In the genomic region with DNA sequence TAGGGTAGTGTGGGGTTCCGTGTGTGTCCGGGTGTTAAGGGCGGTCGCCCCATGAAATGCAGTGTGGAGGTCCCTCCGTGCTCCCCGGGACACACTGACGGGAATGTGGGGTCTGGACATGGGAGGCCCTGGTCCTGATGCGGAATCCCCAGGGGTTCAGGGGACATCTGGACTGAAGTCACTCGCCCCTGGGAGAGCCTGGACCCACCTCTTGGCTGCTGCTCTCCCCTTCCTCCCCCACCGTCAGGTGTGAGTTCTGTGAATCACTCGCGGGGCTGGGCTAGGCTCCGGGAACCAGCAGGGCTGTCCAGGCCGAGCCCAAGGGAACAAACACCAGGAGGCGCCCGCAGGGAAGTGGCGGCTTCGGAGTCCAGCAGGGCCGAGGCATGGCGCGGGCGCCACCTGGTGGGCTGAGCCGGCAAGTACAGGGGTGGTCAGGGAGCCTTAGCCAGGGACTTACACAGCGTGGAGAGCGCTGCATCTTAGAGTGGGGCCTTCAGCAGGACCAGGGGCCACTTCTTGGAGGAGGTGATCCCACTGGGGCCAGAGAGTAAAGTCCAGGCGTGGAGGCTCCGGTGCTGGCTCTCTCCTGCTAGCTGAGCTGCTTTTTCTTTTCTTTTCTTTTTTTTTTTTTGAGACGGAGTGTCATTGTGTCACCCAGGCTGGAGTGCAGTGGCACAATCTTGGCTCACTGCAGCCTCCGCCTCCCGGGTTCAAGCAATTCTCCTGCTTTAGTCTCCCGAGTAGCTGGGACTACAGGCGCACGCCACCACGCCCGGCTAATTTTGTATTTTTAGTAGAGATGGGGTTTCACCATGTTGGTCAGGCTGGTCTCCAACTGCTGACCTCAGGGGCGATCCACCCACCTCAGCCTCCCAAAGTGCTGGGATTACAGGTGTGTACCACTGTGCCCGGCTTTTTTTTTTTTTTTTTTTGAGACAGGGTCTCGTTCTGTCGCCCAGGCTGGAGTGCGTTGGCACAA, we compare ENCODE assay signal across 8 cellular contexts. TPM values are rescaled to one million over a fixed set of nuclear protein-coding genes. Genes with fewer than 3 reads are reported as not detected.
A peak's percentile ranks its signal among the peaks of the same experiment; 100 is the strongest.
DNase-seq lines count a peak whose midpoint lies in the region; ATAC-seq and TF ChIP-seq lines count a peak whose summit lies in the region.

No MANE protein-coding gene starts in this region.

- H3K27me3 ChIP-seq in SK-N-SH (ENCODE audit: insufficient read depth) (no peaks in the 10 kb centered on the region), upper lobe of left lung (no peaks in the 10 kb centered on the region)

- H3K27ac Mint-ChIP-seq in activated naive CD4-positive, alpha-beta T cell treated with anti-CD3 and anti-CD28 coated beads, Interleukin-2, amount 10 ng/mL, durations not matched to agents 7 days and 5 days = no peak overlapping the region
- no peak overlapping the region for H3K27ac Mint-ChIP-seq in glutamatergic neuron (ENCODE audit: unreplicated experiment)

- TF ChIP-seq EP300 in SK-N-SH (IDR thresholded peaks at IDR 0.05; ENCODE audit: borderline replicate concordance in 1 of 2, low read depth in 1 of 2, low read length in 1 of 2) = no peak
- no peak for TF ChIP-seq EP300 in upper lobe of left lung (IDR thresholded peaks at IDR 0.05)

- peak; percentile 94 for ATAC-seq in upper lobe of left lung (ENCODE audit: low FRiP score in 2 of 2)

- no peaks in the 10 kb centered on the region for H3K9me3 Mint-ChIP-seq in activated naive CD4-positive, alpha-beta T cell treated with anti-CD3 and anti-CD28 coated beads, Interleukin-2, amount 10 ng/mL, durations not matched to agents 7 days and 5 days
- H3K9me3 Mint-ChIP-seq in glutamatergic neuron (ENCODE audit: unreplicated experiment) = peaks cover 4% of the 10 kb centered on the region

- POLR2A ChIA-PET in HEK293T (lab: Yijun Ruan, JAX) (no interaction called here), SK-N-SH (lab: Yijun Ruan, JAX) (no interaction called here)

- peak; percentile 95 for DNase-seq in HEK293T (ENCODE audit: extremely low spot score)
- DNase-seq in NCI-H1092 (lab: John Stamatoyannopoulos, UW) = peak; percentile 76
- DNase-seq in SK-N-SH = peak; percentile 98
- DNase-seq in activated naive CD4-positive, alpha-beta T cell treated with anti-CD3 and anti-CD28 coated beads, Interleukin-2, amount 10 ng/mL, durations not matched to agents 7 days and 5 days = peak; percentile 90
- DNase-seq in glutamatergic neuron = peak; percentile 98
- peak; percentile 74 for DNase-seq in pons (ENCODE audit: low spot score)
- peak; percentile 94 to 99 for DNase-seq in upper lobe of left lung

- TF ChIP-seq POLR2A in upper lobe of left lung (IDR thresholded peaks at IDR 0.05) = no peak

- H2AFZ ChIP-seq in SK-N-SH (ENCODE audit: low read depth) = no peak overlapping the region

- H3K4me3 Mint-ChIP-seq in activated naive CD4-positive, alpha-beta T cell treated with anti-CD3 and anti-CD28 coated beads, Interleukin-2, amount 10 ng/mL, durations not matched to agents 7 days and 5 days = no peak overlapping the region
- H3K4me3 Mint-ChIP-seq in glutamatergic neuron (ENCODE audit: unreplicated experiment) = no peak overlapping the region

- peaks cover 8% of the 10 kb centered on the region for H3F3A ChIP-seq in SK-N-SH (replicated peaks; ENCODE audit: insufficient read depth)

- no peaks in the 10 kb centered on the region for H3K9me2 ChIP-seq in SK-N-SH

- TF ChIP-seq CTCF in SK-N-SH (IDR thresholded peaks at IDR 0.05) = peak; percentile 98
- TF ChIP-seq CTCF in glutamatergic neuron (IDR thresholded peaks at IDR 0.05; ENCODE audit: partially characterized antibody, unreplicated experiment) = peak; percentile 96
- TF ChIP-seq CTCF in upper lobe of left lung (IDR thresholded peaks at IDR 0.05) = peak; percentile 98 to 99 (median 99)

- H3K36me3 ChIP-seq in ES-I3 (ENCODE audit: insufficient read depth, low read length) (no peaks in the 10 kb centered on the region), SK-N-SH (replicated peaks in 1 of 2; ENCODE audit: control insufficient read depth in 1 of 2, insufficient read depth in 2 of 2, low read length in 1 of 2) (no peaks in the 10 kb centered on the region), upper lobe of left lung (peaks cover 0 to 33% (median 16%) of the 10 kb centered on the region in 4 donors)

- no peaks in the 10 kb centered on the region for H3K36me3 Mint-ChIP-seq in activated naive CD4-positive, alpha-beta T cell treated with anti-CD3 and anti-CD28 coated beads, Interleukin-2, amount 10 ng/mL, durations not matched to agents 7 days and 5 days
- no peaks in the 10 kb centered on the region for H3K36me3 Mint-ChIP-seq in glutamatergic neuron (ENCODE audit: unreplicated experiment)

- H3K9ac ChIP-seq in ES-I3 (ENCODE audit: low read depth, low read length) (peak overlapping the region; percentile 50; the same call in 1 of the 2 replicates), SK-N-SH (no peak overlapping the region)

- H3K4me1 ChIP-seq in ES-I3 (ENCODE audit: insufficient read depth, low read length) (no peaks in the 10 kb centered on the region; the same call in 1 of the 2 replicates), SK-N-SH (ENCODE audit: control insufficient read depth in 1 of 2, insufficient read depth in 2 of 2, low read depth in 1 of 2, low read length in 1 of 2) (no peaks in the 10 kb centered on the region; a peak in 1 of 4 replicates), upper lobe of left lung (peaks cover 3 to 14% (median 5%) of the 10 kb centered on the region in 4 donors)

- H4K20me1 ChIP-seq in SK-N-SH (ENCODE audit: insufficient read depth) = peaks cover 3% of the 10 kb centered on the region; the same call in 1 of the 2 replicates

- peak overlapping the region in 1 of 2 experiments; percentile 52; a peak in 1 of 4 replicates for H3K4me3 ChIP-seq in SK-N-SH (ENCODE audit: low read depth in 2 of 2, low read length in 1 of 2)
- H3K4me3 ChIP-seq in upper lobe of left lung = no peak overlapping the region

- H3K4me2 ChIP-seq in SK-N-SH = no peak overlapping the region

- H3K79me2 ChIP-seq in SK-N-SH (ENCODE audit: insufficient read depth) = no peaks in the 10 kb centered on the region

- H3K27ac ChIP-seq in SK-N-SH (ENCODE audit: low read depth in 2 of 2, low read length in 1 of 2) (peak overlapping the region in 1 of 2 experiments; percentile 22; a peak in 1 of 4 replicates), upper lobe of left lung (peak overlapping the region in 2 of 4 donors; percentile 19 to 38)

- CTCF ChIA-PET in HEK293T (lab: Yijun Ruan, JAX) (no interaction called here), SK-N-SH (lab: Yijun Ruan, JAX) (interaction anchor here (0.6 to 1.9 kb wide), 20 partner anchors 8 to 211 kb away, joined by 3 to 10 read pairs (median 4); partner anchors contain the start of gene WTIP)
- CTCF ChIA-PET in activated naive CD4-positive, alpha-beta T cell treated with anti-CD3 and anti-CD28 coated beads, Interleukin-2, amount 10 ng/mL, durations not matched to agents 7 days and 5 days (lab: Charles Lee) = interaction anchor here (0.6 to 2.0 kb wide), 4 partner anchors 25 to 352 kb away, joined by 3 to 7 read pairs (median 3); no protein-coding TSS in a partner anchor

- WGBS in SK-N-SH (ENCODE audit: low lambda C conversion rate) = 44% methylated on average over 39 of the region's 40 CpGs
- 45 to 71% methylated on average over 22 to 37 of the region's 40 CpGs for WGBS in upper lobe of left lung, 2 donors

- H3K9me3 ChIP-seq in ES-I3 (ENCODE audit: control insufficient read depth, insufficient read depth, low read length) (no peaks in the 10 kb centered on the region), SK-N-SH (no peaks in the 10 kb centered on the region), upper lobe of left lung (no peaks in the 10 kb centered on the region)

- H3K27me3 Mint-ChIP-seq in activated naive CD4-positive, alpha-beta T cell treated with anti-CD3 and anti-CD28 coated beads, Interleukin-2, amount 10 ng/mL, durations not matched to agents 7 days and 5 days = peaks cover 51% of the 10 kb centered on the region
- peaks cover 5% of the 10 kb centered on the region for H3K27me3 Mint-ChIP-seq in glutamatergic neuron (ENCODE audit: unreplicated experiment)

- TF ChIP-seq RAD21 in SK-N-SH (IDR thresholded peaks at IDR 0.05; ENCODE audit: low read length) = peak; percentile 88

- peaks cover 10% of the 10 kb centered on the region for H3K4me1 Mint-ChIP-seq in activated naive CD4-positive, alpha-beta T cell treated with anti-CD3 and anti-CD28 coated beads, Interleukin-2, amount 10 ng/mL, durations not matched to agents 7 days and 5 days
- no peaks in the 10 kb centered on the region for H3K4me1 Mint-ChIP-seq in glutamatergic neuron (ENCODE audit: low read depth, unreplicated experiment)

TF ChIP-seq in HEK293T, 16 proteins besides CTCF, POLR2A, EP300 and RAD21:
- TF ChIP-seq ZNF384 (IDR thresholded peaks at IDR 0.05) (no peak), ARNT (IDR thresholded peaks at IDR 0.05) (peak; percentile 16; the same call in 1 of the 2 replicates)

TF ChIP-seq in SK-N-SH, 30 proteins besides CTCF, POLR2A, EP300 and RAD21:
- no peak for TF ChIP-seq FOXJ3 (CRISPR knock-in tag; IDR thresholded peaks at IDR 0.05)
- TF ChIP-seq NFIC (IDR thresholded peaks at IDR 0.05; ENCODE audit: borderline replicate concordance) = no peak
- no peak for TF ChIP-seq YY1 (IDR thresholded peaks at IDR 0.05; ENCODE audit: low read depth)
- 0 out of 2 replicates have a peak, but pooled peaks have one; percentile 25 for TF ChIP-seq MXI1 (IDR thresholded peaks at IDR 0.05; ENCODE audit: low read depth, low read length)
- peak; percentile 87 for TF ChIP-seq SMC3 (IDR thresholded peaks at IDR 0.05; ENCODE audit: low read depth, low read length)
- TF ChIP-seq FOSL2 (IDR thresholded peaks at IDR 0.05; ENCODE audit: borderline replicate concordance, low read depth) = no peak
- no peak for TF ChIP-seq EZH2phosphoT487 (IDR thresholded peaks at IDR 0.05; ENCODE audit: borderline replicate concordance, low read depth)
TF ChIP-seq in SK-N-SH: peak in this region for 2.

RNA-seq across cellular contexts. Expression of gene WTIP, which starts 20.1 kb away (rescaled TPM):
- 24.1 and 27.7 TPM in 2 replicates for polyA plus RNA-seq in SK-N-SH (2012; rRNA removed)
- 12.2 and 21.8 TPM in 2 replicates for polyA plus RNA-seq in SK-N-SH (2012; cell fraction: cytosol; rRNA removed)
- 20.6 and 31.8 TPM in 2 replicates for polyA plus RNA-seq in SK-N-SH (2012; cell fraction: nucleus; rRNA removed)
- total RNA-seq in glutamatergic neuron (ENCODE audit: unreplicated experiment) = 0.17 TPM
- 10 to 100 TPM; 18.7 to 93.3 (median 56.9) TPM for total RNA-seq in upper lobe of left lung

Comparison
In these comparisons a context has a peak if more than half of its experiments do, and no peak if none do; other contexts are left out.
1. RNA of gene WTIP, which starts 20.1 kb away (total RNA-seq): 18.7 to 93.3 TPM in upper lobe of left lung; 0.17 TPM in glutamatergic neuron (single experiment); every median in the first group is over 10 times any median in the second.
2. Peak in every context shown above with its lines, with median percentiles within 50 percentile points of each other: DNase-seq and CTCF ChIP-seq.